In the genomic region with DNA sequence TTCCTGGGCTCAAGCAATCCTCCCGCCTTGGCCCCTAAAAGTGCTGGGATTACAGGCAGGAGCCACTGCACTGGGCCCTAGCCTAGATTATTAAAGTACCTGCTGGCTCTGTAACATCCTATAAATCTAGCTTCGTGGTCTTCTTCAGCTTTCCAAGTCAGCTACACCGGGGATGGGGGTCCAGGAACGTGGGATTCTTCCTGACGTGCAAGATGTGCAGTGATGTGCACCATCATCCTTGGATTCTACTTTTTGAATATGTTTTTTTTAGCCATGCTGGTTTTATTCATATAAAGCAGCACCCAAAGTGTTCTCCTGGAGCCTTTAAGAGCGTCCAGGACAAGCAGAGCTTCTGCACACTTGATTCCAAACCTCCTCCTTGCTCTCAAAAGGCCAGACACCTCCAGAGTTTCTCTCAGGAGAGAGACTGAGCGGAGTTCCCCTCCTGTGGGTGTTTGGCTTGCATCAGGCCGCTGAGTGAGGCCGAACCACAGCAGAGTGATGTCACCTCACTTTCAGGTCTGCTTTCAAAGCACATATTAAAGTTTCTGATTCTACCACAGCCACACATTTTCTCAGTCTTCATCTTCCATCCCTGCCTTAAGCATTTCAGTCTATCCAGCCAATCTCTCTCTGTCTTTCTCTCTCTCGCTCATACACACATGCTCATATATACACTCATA, we compare ENCODE assay signal across 1 cellular context.
A peak's percentile ranks its signal among the peaks of the same experiment; 100 is the strongest.
TF ChIP-seq lines count a peak whose summit lies in the region.

No MANE protein-coding gene starts in this region.

TF ChIP-seq in GM12878, 131 proteins besides CTCF, POLR2A, EP300 and RAD21 (continued from another document and continues in another):
- TF ChIP-seq, protein P1, sequence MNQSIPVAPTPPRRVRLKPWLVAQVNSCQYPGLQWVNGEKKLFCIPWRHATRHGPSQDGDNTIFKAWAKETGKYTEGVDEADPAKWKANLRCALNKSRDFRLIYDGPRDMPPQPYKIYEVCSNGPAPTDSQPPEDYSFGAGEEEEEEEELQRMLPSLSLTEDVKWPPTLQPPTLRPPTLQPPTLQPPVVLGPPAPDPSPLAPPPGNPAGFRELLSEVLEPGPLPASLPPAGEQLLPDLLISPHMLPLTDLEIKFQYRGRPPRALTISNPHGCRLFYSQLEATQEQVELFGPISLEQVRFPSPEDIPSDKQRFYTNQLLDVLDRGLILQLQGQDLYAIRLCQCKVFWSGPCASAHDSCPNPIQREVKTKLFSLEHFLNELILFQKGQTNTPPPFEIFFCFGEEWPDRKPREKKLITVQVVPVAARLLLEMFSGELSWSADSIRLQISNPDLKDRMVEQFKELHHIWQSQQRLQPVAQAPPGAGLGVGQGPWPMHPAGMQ (IDR thresholded peaks at IDR 0.05; ENCODE audit: borderline replicate concordance) = no peak
- TF ChIP-seq, protein P2, sequence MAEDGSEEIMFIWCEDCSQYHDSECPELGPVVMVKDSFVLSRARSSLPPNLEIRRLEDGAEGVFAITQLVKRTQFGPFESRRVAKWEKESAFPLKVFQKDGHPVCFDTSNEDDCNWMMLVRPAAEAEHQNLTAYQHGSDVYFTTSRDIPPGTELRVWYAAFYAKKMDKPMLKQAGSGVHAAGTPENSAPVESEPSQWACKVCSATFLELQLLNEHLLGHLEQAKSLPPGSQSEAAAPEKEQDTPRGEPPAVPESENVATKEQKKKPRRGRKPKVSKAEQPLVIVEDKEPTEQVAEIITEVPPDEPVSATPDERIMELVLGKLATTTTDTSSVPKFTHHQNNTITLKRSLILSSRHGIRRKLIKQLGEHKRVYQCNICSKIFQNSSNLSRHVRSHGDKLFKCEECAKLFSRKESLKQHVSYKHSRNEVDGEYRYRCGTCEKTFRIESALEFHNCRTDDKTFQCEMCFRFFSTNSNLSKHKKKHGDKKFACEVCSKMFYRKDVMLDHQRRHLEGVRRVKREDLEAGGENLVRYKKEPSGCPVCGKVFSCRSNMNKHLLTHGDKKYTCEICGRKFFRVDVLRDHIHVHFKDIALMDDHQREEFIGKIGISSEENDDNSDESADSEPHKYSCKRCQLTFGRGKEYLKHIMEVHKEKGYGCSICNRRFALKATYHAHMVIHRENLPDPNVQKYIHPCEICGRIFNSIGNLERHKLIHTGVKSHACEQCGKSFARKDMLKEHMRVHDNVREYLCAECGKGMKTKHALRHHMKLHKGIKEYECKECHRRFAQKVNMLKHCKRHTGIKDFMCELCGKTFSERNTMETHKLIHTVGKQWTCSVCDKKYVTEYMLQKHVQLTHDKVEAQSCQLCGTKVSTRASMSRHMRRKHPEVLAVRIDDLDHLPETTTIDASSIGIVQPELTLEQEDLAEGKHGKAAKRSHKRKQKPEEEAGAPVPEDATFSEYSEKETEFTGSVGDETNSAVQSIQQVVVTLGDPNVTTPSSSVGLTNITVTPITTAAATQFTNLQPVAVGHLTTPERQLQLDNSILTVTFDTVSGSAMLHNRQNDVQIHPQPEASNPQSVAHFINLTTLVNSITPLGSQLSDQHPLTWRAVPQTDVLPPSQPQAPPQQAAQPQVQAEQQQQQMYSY (CRISPR knock-in tag; IDR thresholded peaks at IDR 0.05) = no peak
- TF ChIP-seq CHD2 (IDR thresholded peaks at IDR 0.05; ENCODE audit: borderline replicate concordance, low read depth, low read length) (peak; percentile 76), EGR1 (IDR thresholded peaks at IDR 0.05; ENCODE audit: borderline replicate concordance in 1 of 2, low read depth in 2 of 2, low read length in 2 of 2) (peak in 1 of 2 experiments; percentile 66; a peak in 2 of 3 replicates), TCF3 (IDR thresholded peaks at IDR 0.05; ENCODE audit: borderline replicate concordance, insufficient read depth, low read depth, low read length) (no peak), IKZF2 (IDR thresholded peaks at IDR 0.05) (peak; percentile 92 to 93), YBX1 (IDR thresholded peaks at IDR 0.05) (no peak), NFIC (IDR thresholded peaks at IDR 0.05; ENCODE audit: low read depth, low read length) (peak; percentile 91), ZNF207 (IDR thresholded peaks at IDR 0.05; ENCODE audit: borderline replicate concordance) (no peak), NR2C1 (IDR thresholded peaks at IDR 0.05) (no peak), SUPT20H (IDR thresholded peaks at IDR 0.05; ENCODE audit: borderline replicate concordance, control insufficient read depth, low read depth, low read length) (no peak), ZNF687 (IDR thresholded peaks at IDR 0.05) (no peak), E2F4 (IDR thresholded peaks at IDR 0.05; ENCODE audit: low read depth, low read length) (no peak), BACH1 (IDR thresholded peaks at IDR 0.05; ENCODE audit: borderline replicate concordance) (peak; percentile 84; the same call in 1 of the 2 replicates), ZNF384 (IDR thresholded peaks at IDR 0.05; ENCODE audit: borderline replicate concordance, low read depth, low read length) (no peak), SREBF1 (IDR thresholded peaks at IDR 0.05; ENCODE audit: low read length) (no peak), BHLHE40 (IDR thresholded peaks at IDR 0.05; ENCODE audit: borderline replicate concordance in 1 of 2, low read depth in 2 of 2, low read length in 1 of 2) (peak; percentile 76 to 82), NR2F1 (conservative IDR thresholded peaks at IDR 0.05) (peak; percentile 67), NFXL1 (IDR thresholded peaks at IDR 0.05; ENCODE audit: borderline replicate concordance) (no peak), RBBP5 (conservative IDR thresholded peaks at IDR 0.05) (no peak), HDAC2 (IDR thresholded peaks at IDR 0.05) (no peak), DPF2 (IDR thresholded peaks at IDR 0.05) (peak; percentile 92), POLR2AphosphoS5 (IDR thresholded peaks at IDR 0.05; ENCODE audit: low read length) (peak; percentile 70), NBN (IDR thresholded peaks at IDR 0.05) (peak; percentile 96), SP1 (IDR thresholded peaks at IDR 0.05; ENCODE audit: low read depth, low read length) (peak; percentile 79), E2F8 (IDR thresholded peaks at IDR 0.05; ENCODE audit: low read depth, partially characterized antibody) (no peak), NRF1 (conservative IDR thresholded peaks at IDR 0.05; ENCODE audit: low read depth, low read length) (no peak), MEF2B (IDR thresholded peaks at IDR 0.05; ENCODE audit: partially characterized antibody, poor library complexity, severe bottlenecking) (peak; percentile 69), TCF12 (IDR thresholded peaks at IDR 0.05; ENCODE audit: low read depth, low read length) (peak; percentile 77; the same call in 1 of the 2 replicates), LARP7 (IDR thresholded peaks at IDR 0.05) (peak; percentile 70; the same call in 1 of the 2 replicates), SMC3 (IDR thresholded peaks at IDR 0.05; ENCODE audit: borderline replicate concordance, low read length) (peak; percentile 12; the same call in 1 of the 2 replicates), SMARCA5 (IDR thresholded peaks at IDR 0.05) (no peak), ZBED1 (IDR thresholded peaks at IDR 0.05; ENCODE audit: borderline replicate concordance) (peak; percentile 76; the same call in 1 of the 2 replicates), MEF2A (IDR thresholded peaks at IDR 0.05; ENCODE audit: insufficient read depth, low read depth, low read length) (peak; percentile 81)
- TF ChIP-seq, protein P3, sequence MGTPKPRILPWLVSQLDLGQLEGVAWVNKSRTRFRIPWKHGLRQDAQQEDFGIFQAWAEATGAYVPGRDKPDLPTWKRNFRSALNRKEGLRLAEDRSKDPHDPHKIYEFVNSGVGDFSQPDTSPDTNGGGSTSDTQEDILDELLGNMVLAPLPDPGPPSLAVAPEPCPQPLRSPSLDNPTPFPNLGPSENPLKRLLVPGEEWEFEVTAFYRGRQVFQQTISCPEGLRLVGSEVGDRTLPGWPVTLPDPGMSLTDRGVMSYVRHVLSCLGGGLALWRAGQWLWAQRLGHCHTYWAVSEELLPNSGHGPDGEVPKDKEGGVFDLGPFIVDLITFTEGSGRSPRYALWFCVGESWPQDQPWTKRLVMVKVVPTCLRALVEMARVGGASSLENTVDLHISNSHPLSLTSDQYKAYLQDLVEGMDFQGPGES (IDR thresholded peaks at IDR 0.05) = no peak
- TF ChIP-seq, protein P4, sequence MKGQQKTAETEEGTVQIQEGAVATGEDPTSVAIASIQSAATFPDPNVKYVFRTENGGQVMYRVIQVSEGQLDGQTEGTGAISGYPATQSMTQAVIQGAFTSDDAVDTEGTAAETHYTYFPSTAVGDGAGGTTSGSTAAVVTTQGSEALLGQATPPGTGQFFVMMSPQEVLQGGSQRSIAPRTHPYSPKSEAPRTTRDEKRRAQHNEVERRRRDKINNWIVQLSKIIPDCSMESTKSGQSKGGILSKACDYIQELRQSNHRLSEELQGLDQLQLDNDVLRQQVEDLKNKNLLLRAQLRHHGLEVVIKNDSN (IDR thresholded peaks at IDR 0.05; ENCODE audit: borderline replicate concordance, extremely low read length, insufficient read depth, low read depth, low read length) = no peak
- TF ChIP-seq, protein P5, sequence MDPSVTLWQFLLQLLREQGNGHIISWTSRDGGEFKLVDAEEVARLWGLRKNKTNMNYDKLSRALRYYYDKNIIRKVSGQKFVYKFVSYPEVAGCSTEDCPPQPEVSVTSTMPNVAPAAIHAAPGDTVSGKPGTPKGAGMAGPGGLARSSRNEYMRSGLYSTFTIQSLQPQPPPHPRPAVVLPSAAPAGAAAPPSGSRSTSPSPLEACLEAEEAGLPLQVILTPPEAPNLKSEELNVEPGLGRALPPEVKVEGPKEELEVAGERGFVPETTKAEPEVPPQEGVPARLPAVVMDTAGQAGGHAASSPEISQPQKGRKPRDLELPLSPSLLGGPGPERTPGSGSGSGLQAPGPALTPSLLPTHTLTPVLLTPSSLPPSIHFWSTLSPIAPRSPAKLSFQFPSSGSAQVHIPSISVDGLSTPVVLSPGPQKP (IDR thresholded peaks at IDR 0.05; ENCODE audit: low read depth, low read length) = no peak
- TF ChIP-seq, protein P6, sequence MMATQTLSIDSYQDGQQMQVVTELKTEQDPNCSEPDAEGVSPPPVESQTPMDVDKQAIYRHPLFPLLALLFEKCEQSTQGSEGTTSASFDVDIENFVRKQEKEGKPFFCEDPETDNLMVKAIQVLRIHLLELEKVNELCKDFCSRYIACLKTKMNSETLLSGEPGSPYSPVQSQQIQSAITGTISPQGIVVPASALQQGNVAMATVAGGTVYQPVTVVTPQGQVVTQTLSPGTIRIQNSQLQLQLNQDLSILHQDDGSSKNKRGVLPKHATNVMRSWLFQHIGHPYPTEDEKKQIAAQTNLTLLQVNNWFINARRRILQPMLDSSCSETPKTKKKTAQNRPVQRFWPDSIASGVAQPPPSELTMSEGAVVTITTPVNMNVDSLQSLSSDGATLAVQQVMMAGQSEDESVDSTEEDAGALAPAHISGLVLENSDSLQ (IDR thresholded peaks at IDR 0.05) = peak; percentile 61; the same call in 1 of the 2 replicates
